ENCODE assay signal across 24 cellular contexts in the genomic region with DNA sequence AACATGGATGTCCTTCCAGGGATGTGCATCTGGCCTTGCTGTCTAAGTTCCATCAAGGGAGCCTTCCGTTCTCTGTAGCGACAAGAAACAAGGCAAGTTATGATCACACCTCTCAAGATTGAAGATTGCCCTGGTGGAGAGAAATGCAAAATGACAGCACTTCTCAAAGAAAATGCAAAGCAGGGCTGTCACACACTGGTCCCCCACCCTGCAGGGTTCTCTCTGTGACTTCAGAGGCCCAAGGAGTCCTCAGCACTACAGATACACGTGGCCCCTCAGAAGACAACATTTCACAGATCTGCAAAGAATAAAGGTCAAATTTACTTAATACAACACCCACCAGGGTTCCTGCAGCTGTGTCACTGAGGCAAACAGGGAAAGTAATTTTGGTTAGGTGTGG.
DNase-seq lines count a peak whose midpoint lies in the region; ATAC-seq, FAIRE-seq and TF ChIP-seq lines count a peak whose summit lies in the region.
"Had no signal": no experiment of that assay in that cellular context is flagged by ENCODE, and none has a peak within 500 bp of the region (broad histone marks: within the 10 kb centered on the region; RNA-seq: fewer than 3 reads in every experiment).

No MANE protein-coding gene starts in this region.

- H3K4me1 Mint-ChIP-seq in T-helper 17 cell (peaks cover 9% of the 10 kb centered on the region), memory B cell (peaks cover 52% of the 10 kb centered on the region)

- H3K4me3 Mint-ChIP-seq in T-helper 17 cell (no peak overlapping the region), memory B cell (peak overlapping the region; percentile 53)
- H3K4me3 Mint-ChIP-seq: activated T-cell treated with anti-CD3 and anti-CD28 coated beads, Interleukin-2, amount 50 U/mL, for 72 hours; CD4-positive, CD25-positive, alpha-beta regulatory T cell had no signal

- TF ChIP-seq POLR2A in GM12891 (IDR thresholded peaks at IDR 0.05; ENCODE audit: low read depth, low read length): no peak

- H3K4me1 ChIP-seq in BLaER1 treated with 17β-estradiol and CSF1 and Interleukin-3, amounts not matched to agents 10 nM and 100 nM: peaks cover 17 to 100% (median 84%) of the 10 kb centered on the region in 10 experiments

- H3K27ac Mint-ChIP-seq in T-helper 17 cell: peak overlapping the region; percentile 71
- H3K27ac Mint-ChIP-seq in memory B cell: peak overlapping the region; percentile 40
- H3K27ac Mint-ChIP-seq: activated T-cell treated with anti-CD3 and anti-CD28 coated beads, Interleukin-2, amount 50 U/mL, for 72 hours had no signal

- no peak overlapping the region for H3K4me3 ChIP-seq in BLaER1 treated with 17β-estradiol and CSF1 and Interleukin-3, amounts not matched to agents 10 nM and 100 nM
- H3K4me3 ChIP-seq: breast epithelium, transverse colon had no signal

- H3K36me3 Mint-ChIP-seq in T-helper 17 cell (ENCODE audit: low read depth): no peaks in the 10 kb centered on the region
- peaks cover 10% of the 10 kb centered on the region for H3K36me3 Mint-ChIP-seq in memory B cell

- H3K9me3 ChIP-seq in BLaER1 treated with 17β-estradiol and CSF1 and Interleukin-3, amounts not matched to agents 10 nM and 100 nM (replicated peaks in 1 of 11): no peaks in the 10 kb centered on the region
- no peaks in the 10 kb centered on the region for H3K9me3 ChIP-seq in T-helper 17 cell (ENCODE audit: control insufficient read depth, low read length, poor library complexity, severe bottlenecking)
- H3K9me3 ChIP-seq: transverse colon had no signal

- H3K27me3 ChIP-seq in BLaER1 treated with 17β-estradiol and CSF1 and Interleukin-3, amounts not matched to agents 10 nM and 100 nM: no peaks in the 10 kb centered on the region
- H3K27me3 ChIP-seq: breast epithelium, transverse colon had no signal

- ATAC-seq in T-helper 17 cell (no peak), memory B cell (ENCODE audit: low read depth) (peak; percentile 86)
- ATAC-seq: activated T-cell treated with anti-CD3 and anti-CD28 coated beads, Interleukin-2, amount 50 U/mL, for 72 hours had no signal

- H3K27me3 Mint-ChIP-seq in T-helper 17 cell (peaks cover 22% of the 10 kb centered on the region), memory B cell (peaks cover 2% of the 10 kb centered on the region)

- H3K27ac ChIP-seq in BLaER1 treated with 17β-estradiol and CSF1 and Interleukin-3, amounts not matched to agents 10 nM and 100 nM: peak overlapping the region in 9 of 11 experiments; percentile 7 to 98 (median 57); a peak in 13 of 22 replicates
- H3K27ac ChIP-seq: epithelial cell of prostate, transverse colon had no signal

- no peaks in the 10 kb centered on the region for H3K9me3 Mint-ChIP-seq in memory B cell
- H3K9me3 Mint-ChIP-seq: activated T-cell treated with anti-CD3 and anti-CD28 coated beads, Interleukin-2, amount 50 U/mL, for 72 hours; CD4-positive, CD25-positive, alpha-beta regulatory T cell had no signal

- peak overlapping the region in 5 of 11 experiments; percentile 1 to 37 (median 18); a peak in 4 of 22 replicates for H3K9ac ChIP-seq in BLaER1 treated with 17β-estradiol and CSF1 and Interleukin-3, amounts not matched to agents 10 nM and 100 nM

- H4K20me1 ChIP-seq in BLaER1 treated with 17β-estradiol and CSF1 and Interleukin-3, amounts not matched to agents 10 nM and 100 nM: no peaks in the 10 kb centered on the region

- peak; percentile 35 for FAIRE-seq in GM12891 (lab: Jason Lieb, UNC)
- FAIRE-seq: TTC549 had no signal

- peak overlapping the region in 10 of 11 experiments; percentile 13 to 95 (median 88); a peak in 19 of 22 replicates for H3K4me2 ChIP-seq in BLaER1 treated with 17β-estradiol and CSF1 and Interleukin-3, amounts not matched to agents 10 nM and 100 nM

- DNase-seq in GM12891 (ENCODE audit: insufficient read length, low spot score) (no peak), T-helper 17 cell (no peak), memory B cell (ENCODE audit: low spot score in 2 of 2) (peak in 1 of 2 donors; percentile 34), RPMI8226 (no peak), NCI-H2081 treated with DMSO at 0.1 percent for 48 hours (lab: John Stamatoyannopoulos, UW) (no peak), NCI-H146 (lab: John Stamatoyannopoulos, UW) (no peak)
- no peak for DNase-seq in activated CD4-positive, alpha-beta T cell treated with anti-CD3 and anti-CD28 coated beads, Interleukin-2, amount 50 U/mL, for 4 hours
- DNase-seq: ACHN; activated CD4-positive, alpha-beta T cell treated with anti-CD3 and anti-CD28 coated beads, Interleukin-2, amount 50 U/mL, for 1 hour; activated T-cell treated with anti-CD3 and anti-CD28 coated beads, Interleukin-2, amount 50 U/mL, for 72 hours; CD4-positive, CD25-positive, alpha-beta regulatory T cell; dermis blood vessel endothelial cell; DMS79 treated with DMSO at 0.1 percent for 48 hours; foreskin melanocyte; midbrain; NCI-H1092 treated with DMSO at 0.1 percent for 48 hours; NCI-H82; nucleus accumbens; retina; transverse colon had no signal

- peaks cover 0 to 24% (median 0%) of the 10 kb centered on the region in 11 experiments; a peak in 8 of 22 replicates for H3K36me3 ChIP-seq in BLaER1 treated with 17β-estradiol and CSF1 and Interleukin-3, amounts not matched to agents 10 nM and 100 nM
- H3K36me3 ChIP-seq: breast epithelium, transverse colon had no signal

TF ChIP-seq in GM12891, 5 proteins besides CTCF, POLR2A, EP300 and RAD21:
- TF ChIP-seq POU2F2 (IDR thresholded peaks at IDR 0.05; ENCODE audit: low read depth, low read length) (no peak), PAX5 (IDR thresholded peaks at IDR 0.05; ENCODE audit: insufficient read depth, low read length, severe bottlenecking) (no peak), SPI1 (IDR thresholded peaks at IDR 0.05; ENCODE audit: low read depth, low read length) (no peak), POLR2AphosphoS5 (IDR thresholded peaks at IDR 0.05; ENCODE audit: low read depth, low read length) (no peak), TAF1 (IDR thresholded peaks at IDR 0.05; ENCODE audit: low read depth, low read length) (no peak)
